Comparison of ENCODE assay signal across 30 cellular contexts in the genomic region with DNA sequence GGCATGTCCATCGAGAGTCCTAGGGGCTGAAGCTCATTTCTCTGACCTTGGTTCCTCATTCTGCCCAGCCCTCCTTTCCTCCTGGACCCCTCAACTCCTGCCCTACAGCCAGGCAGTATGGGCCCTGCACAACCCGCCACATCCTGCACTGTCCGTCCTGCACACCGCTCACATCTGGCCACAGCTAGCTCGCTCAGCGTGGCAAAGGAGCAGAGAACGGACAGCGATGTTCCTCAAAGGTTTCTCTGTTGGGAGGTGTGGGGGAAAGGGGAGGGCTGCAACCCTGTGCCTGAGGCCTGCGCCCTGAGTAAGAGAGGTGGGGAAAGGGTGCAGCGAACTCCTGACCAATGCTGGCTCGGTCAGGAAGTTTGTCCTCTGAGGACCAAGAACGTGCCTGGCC.
"Had no signal": no experiment of that assay in that cellular context is flagged by ENCODE, and none has a peak within 500 bp of the region (broad histone marks: within the 10 kb centered on the region; RNA-seq: fewer than 3 reads in every experiment).

No MANE protein-coding gene starts in this region.

- H3K9me3 Mint-ChIP-seq: activated CD4-positive, alpha-beta memory T cell treated with anti-CD3 and anti-CD28 coated beads, Interleukin-2, amount 10 ng/mL, durations not matched to agents 7 days and 5 days; activated CD4-positive, alpha-beta T cell treated with anti-CD3 and anti-CD28 coated beads, Interleukin-2, amount 10 ng/mL, durations not matched to agents 7 days and 5 days; activated naive CD4-positive, alpha-beta T cell treated with anti-CD3 and anti-CD28 coated beads, Interleukin-2, amount 10 ng/mL, durations not matched to agents 7 days and 5 days; activated naive CD4-positive, alpha-beta T cell treated with anti-CD3 and anti-CD28 coated beads, Interleukin-2, amount 50 U/mL, for 72 hours; activated T-cell treated with anti-CD3 and anti-CD28 coated beads, Interleukin-2, amount 50 U/mL, for 24 hours; activated T-cell treated with anti-CD3 and anti-CD28 coated beads, Interleukin-2, amount 50 U/mL, for 72 hours; T-helper 2 cell treated with Interferon-gamma antibody and Interleukin-4, amounts not matched to agents 5 μg/mL and 100 μg/mL, for 36 hours had no signal

- H3K27ac ChIP-seq: ascending aorta, breast epithelium, cardiac muscle cell, colonic mucosa, epithelial cell of prostate, VCaP had no signal

- H3K27me3 ChIP-seq: ascending aorta, breast epithelium, cardiac muscle cell, colonic mucosa had no signal

- H3K9me3 ChIP-seq: ascending aorta, breast epithelium, colonic mucosa had no signal

- DNase-seq: activated CD4-positive, alpha-beta memory T cell treated with anti-CD3 and anti-CD28 coated beads, Interleukin-2, amount 10 ng/mL, durations not matched to agents 7 days and 5 days; activated CD4-positive, alpha-beta T cell treated with anti-CD3 and anti-CD28 coated beads for 1 hour; activated CD4-positive, alpha-beta T cell treated with anti-CD3 and anti-CD28 coated beads for 4 hours; activated CD4-positive, alpha-beta T cell treated with anti-CD3 and anti-CD28 coated beads, Interleukin-2, amount 10 ng/mL, durations not matched to agents 7 days and 5 days; activated CD4-positive, alpha-beta T cell treated with anti-CD3 and anti-CD28 coated beads, Interleukin-2, amount 50 U/mL, for 4 hours; activated CD8-positive, alpha-beta memory T cell treated with anti-CD3 and anti-CD28 coated beads, Interleukin-2, amount 50 U/mL, for 48 hours; activated gamma-delta T cell; activated naive CD4-positive, alpha-beta T cell; activated naive CD4-positive, alpha-beta T cell treated with anti-CD3 and anti-CD28 coated beads, Interleukin-2, amount 10 ng/mL, durations not matched to agents 7 days and 5 days; activated naive CD8-positive, alpha-beta T cell treated with anti-CD3 and anti-CD28 coated beads, Interleukin-2, amount 10 ng/mL, durations not matched to agents 7 days and 5 days; activated T-cell treated with anti-CD3 and anti-CD28 coated beads for 4 hours; activated T-cell treated with anti-CD3 and anti-CD28 coated beads, Interleukin-2, amount 50 U/mL, for 24 hours; activated T-cell treated with anti-CD3 and anti-CD28 coated beads, Interleukin-2, amount 50 U/mL, for 72 hours; central memory CD4-positive, alpha-beta T cell; cerebellar nuclear complex; colonic mucosa; effector CD8-positive, alpha-beta T cell; foreskin fibroblast; head of caudate nucleus; T-helper 1 cell; T-helper 17 cell had no signal

- H3K36me3 ChIP-seq: breast epithelium, cardiac muscle cell, colonic mucosa had no signal

- H3K4me3 ChIP-seq: ascending aorta, breast epithelium, cardiac muscle cell, colonic mucosa had no signal

- ATAC-seq: activated naive CD4-positive, alpha-beta T cell treated with anti-CD3 and anti-CD28 coated beads, Interleukin-2, amount 50 U/mL, for 72 hours; activated T-cell treated with anti-CD3 and anti-CD28 coated beads, Interleukin-2, amount 50 U/mL, for 72 hours; T-helper 17 cell; WTC11 had no signal

- H3K27ac Mint-ChIP-seq: activated CD4-positive, alpha-beta memory T cell treated with anti-CD3 and anti-CD28 coated beads, Interleukin-2, amount 10 ng/mL, durations not matched to agents 7 days and 5 days; activated CD4-positive, alpha-beta T cell treated with anti-CD3 and anti-CD28 coated beads, Interleukin-2, amount 10 ng/mL, durations not matched to agents 7 days and 5 days; activated naive CD4-positive, alpha-beta T cell treated with anti-CD3 and anti-CD28 coated beads, Interleukin-2, amount 10 ng/mL, durations not matched to agents 7 days and 5 days; activated naive CD4-positive, alpha-beta T cell treated with anti-CD3 and anti-CD28 coated beads, Interleukin-2, amount 50 U/mL, for 72 hours; activated naive CD8-positive, alpha-beta T cell treated with anti-CD3 and anti-CD28 coated beads, Interleukin-2, amount 10 ng/mL, durations not matched to agents 7 days and 5 days; activated T-cell treated with anti-CD3 and anti-CD28 coated beads, Interleukin-2, amount 50 U/mL, for 24 hours; activated T-cell treated with anti-CD3 and anti-CD28 coated beads, Interleukin-2, amount 50 U/mL, for 72 hours; brain; T-helper 17 cell; T-helper 2 cell treated with Interferon-gamma antibody and Interleukin-4, amounts not matched to agents 5 μg/mL and 100 μg/mL, for 36 hours; WTC11 had no signal

- H3K36me3 Mint-ChIP-seq: activated naive CD4-positive, alpha-beta T cell treated with anti-CD3 and anti-CD28 coated beads, Interleukin-2, amount 10 ng/mL, durations not matched to agents 7 days and 5 days; activated naive CD4-positive, alpha-beta T cell treated with anti-CD3 and anti-CD28 coated beads, Interleukin-2, amount 50 U/mL, for 72 hours; activated naive CD8-positive, alpha-beta T cell treated with anti-CD3 and anti-CD28 coated beads, Interleukin-2, amount 10 ng/mL, durations not matched to agents 7 days and 5 days; brain; WTC11 had no signal

- H3K4me1 Mint-ChIP-seq: activated CD4-positive, alpha-beta memory T cell treated with anti-CD3 and anti-CD28 coated beads, Interleukin-2, amount 10 ng/mL, durations not matched to agents 7 days and 5 days; activated CD4-positive, alpha-beta T cell treated with anti-CD3 and anti-CD28 coated beads, Interleukin-2, amount 10 ng/mL, durations not matched to agents 7 days and 5 days; activated naive CD4-positive, alpha-beta T cell treated with anti-CD3 and anti-CD28 coated beads, Interleukin-2, amount 10 ng/mL, durations not matched to agents 7 days and 5 days; activated naive CD8-positive, alpha-beta T cell treated with anti-CD3 and anti-CD28 coated beads, Interleukin-2, amount 10 ng/mL, durations not matched to agents 7 days and 5 days; T-helper 17 cell had no signal

- H3K27me3 Mint-ChIP-seq: activated naive CD8-positive, alpha-beta T cell treated with anti-CD3 and anti-CD28 coated beads, Interleukin-2, amount 10 ng/mL, durations not matched to agents 7 days and 5 days; brain had no signal

- H3K4me1 ChIP-seq: ascending aorta, breast epithelium, colonic mucosa had no signal

- H3K4me3 Mint-ChIP-seq: activated CD4-positive, alpha-beta memory T cell treated with anti-CD3 and anti-CD28 coated beads, Interleukin-2, amount 10 ng/mL, durations not matched to agents 7 days and 5 days; activated CD4-positive, alpha-beta T cell treated with anti-CD3 and anti-CD28 coated beads, Interleukin-2, amount 10 ng/mL, durations not matched to agents 7 days and 5 days; activated naive CD4-positive, alpha-beta T cell treated with anti-CD3 and anti-CD28 coated beads, Interleukin-2, amount 10 ng/mL, durations not matched to agents 7 days and 5 days; activated naive CD8-positive, alpha-beta T cell treated with anti-CD3 and anti-CD28 coated beads, Interleukin-2, amount 10 ng/mL, durations not matched to agents 7 days and 5 days; activated T-cell treated with anti-CD3 and anti-CD28 coated beads, Interleukin-2, amount 50 U/mL, for 24 hours; activated T-cell treated with anti-CD3 and anti-CD28 coated beads, Interleukin-2, amount 50 U/mL, for 72 hours; brain; T-helper 17 cell; T-helper 2 cell treated with Interferon-gamma antibody and Interleukin-4, amounts not matched to agents 5 μg/mL and 100 μg/mL, for 36 hours; WTC11 had no signal
